Comparison of ENCODE assay signal across 8 cellular contexts in the genomic region with DNA sequence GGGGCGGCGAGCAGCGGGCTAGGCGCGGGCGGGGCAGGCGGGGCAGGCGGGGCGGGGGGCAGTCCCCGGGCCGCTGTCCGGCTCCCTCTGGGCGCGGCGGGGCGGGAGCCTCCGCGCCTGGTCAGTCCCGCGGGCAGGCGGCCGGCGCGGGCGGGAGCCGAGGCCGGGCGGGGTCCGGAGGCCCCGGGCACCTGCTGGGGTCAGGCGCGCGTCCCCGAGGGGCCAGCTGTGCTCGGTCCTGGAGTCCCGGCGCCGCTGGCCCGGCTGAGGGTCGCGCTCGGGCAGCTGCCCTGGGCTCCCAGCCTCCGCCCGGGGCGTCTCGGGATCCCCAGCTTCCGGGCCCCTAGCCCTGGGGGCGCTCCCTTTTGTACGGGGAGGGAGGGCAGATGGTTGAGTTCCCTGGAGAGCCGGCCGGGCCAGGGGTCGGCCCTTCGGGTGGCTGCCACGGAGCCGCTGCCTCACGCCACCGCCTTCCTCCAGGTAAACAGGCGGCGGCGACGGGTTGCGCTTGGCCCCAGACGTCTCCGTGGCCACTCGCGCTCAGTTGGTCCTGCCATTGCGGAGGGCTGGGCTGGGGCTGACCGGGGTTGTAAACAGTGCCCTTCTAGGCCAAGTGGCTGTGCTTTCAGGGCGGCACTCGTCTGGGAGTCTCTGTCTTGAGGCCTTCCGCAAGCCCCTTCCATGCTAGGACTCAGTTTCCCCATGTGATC. TPM values are rescaled to one million over a fixed set of nuclear protein-coding genes. Genes with fewer than 3 reads are reported as not detected.
DNase-seq lines count a peak whose midpoint lies in the region; ATAC-seq and TF ChIP-seq lines count a peak whose summit lies in the region.

No MANE protein-coding gene starts in this region.

- H3K9me3 ChIP-seq in psoas muscle = no peaks in the 10 kb centered on the region

- 0 to 1% (median 1%) methylated on average over 36 to 71 of the region's 71 CpGs for WGBS in psoas muscle, 3 donors

- peaks cover 3% of the 10 kb centered on the region for H3K27me3 Mint-ChIP-seq in activated T-helper 17 cell treated with anti-CD3 and anti-CD28 coated beads, Interleukin-2, amount 50 U/mL, for 72 hours

- H3K4me1 Mint-ChIP-seq in activated T-helper 17 cell treated with anti-CD3 and anti-CD28 coated beads, Interleukin-2, amount 50 U/mL, for 72 hours = peaks cover 14% of the 10 kb centered on the region

- H3K4me1 ChIP-seq in psoas muscle = peaks cover 52% of the 10 kb centered on the region

- no peaks in the 10 kb centered on the region for H3K27me3 ChIP-seq in psoas muscle (ENCODE audit: insufficient read depth in 3 of 3, low read length in 2 of 3)

- H3K9me3 Mint-ChIP-seq in activated T-helper 17 cell treated with anti-CD3 and anti-CD28 coated beads, Interleukin-2, amount 50 U/mL, for 72 hours = no peaks in the 10 kb centered on the region

- H3K36me3 Mint-ChIP-seq in activated T-helper 17 cell treated with anti-CD3 and anti-CD28 coated beads, Interleukin-2, amount 50 U/mL, for 72 hours (ENCODE audit: low read depth) = peaks cover 10% of the 10 kb centered on the region

- H3K36me3 ChIP-seq in psoas muscle (ENCODE audit: insufficient read depth in 1 of 2, low read depth in 1 of 2) = peaks cover 3 to 9% of the 10 kb centered on the region in 2 donors

- peak overlapping the region; percentile 72 for H3K4me3 ChIP-seq in Jurkat, Clone E6-1 (ENCODE audit: low read length)
- peak overlapping the region; percentile 97 for H3K4me3 ChIP-seq in psoas muscle

- TF ChIP-seq CTCF in psoas muscle (IDR thresholded peaks at IDR 0.05) = no peak

- intact Hi-C loops in Right ventricle myocardium superior (cut with DNase I) = no loop called here
- intact Hi-C loops in psoas muscle (cut with DNase I) = loop anchor here in 1 of 2 donors (5.0 kb wide), 1 partner anchor 51 kb away; a partner anchor contains a TSS

- ATAC-seq in GM21737 (IDR thresholded peaks at IDR 0.05; ENCODE audit: unreplicated experiment) = peak; percentile 30
- ATAC-seq in activated T-helper 17 cell treated with anti-CD3 and anti-CD28 coated beads, Interleukin-2, amount 50 U/mL, for 72 hours (replicated peaks) = peak; percentile 47
- ATAC-seq in Right ventricle myocardium superior (ENCODE audit: poor library complexity) = peak; percentile 44
- peak; percentile 57 to 77 (median 58) for ATAC-seq in psoas muscle

- H3K27ac Mint-ChIP-seq in activated T-helper 17 cell treated with anti-CD3 and anti-CD28 coated beads, Interleukin-2, amount 50 U/mL, for 72 hours = peak overlapping the region; percentile 77

- peak overlapping the region; percentile 98 for H3K27ac ChIP-seq in psoas muscle

- DNase-seq in ELF-1 (ENCODE audit: low read depth, low spot score) (peak; percentile 51), Right ventricle myocardium superior (peak; percentile 59), psoas muscle (peak; percentile 43 to 72), globus pallidus (ENCODE audit: low spot score) (no peak), pons (ENCODE audit: low spot score) (no peak)
- no peak for DNase-seq in Jurkat, Clone E6-1 (ENCODE audit: low read depth, low spot score)

- peak overlapping the region; percentile 81 for H3K4me3 Mint-ChIP-seq in activated T-helper 17 cell treated with anti-CD3 and anti-CD28 coated beads, Interleukin-2, amount 50 U/mL, for 72 hours

RNA-seq across cellular contexts. Expression of a gene that starts 0.5 kb away (rescaled TPM):
- 4.9 TPM for polyA plus RNA-seq in Jurkat, Clone E6-1 (2012; ENCODE audit: insufficient read depth, insufficient read length)
- total RNA-seq in activated T-helper 17 cell treated with anti-CD3 and anti-CD28 coated beads, Interleukin-2, amount 50 U/mL, for 72 hours = 1 to 10 TPM; 5.0 to 7.8 TPM
- total RNA-seq in Right ventricle myocardium superior (5.5 TPM), psoas muscle (1 to 10 TPM; 4.4 to 7.3 (median 5.5) TPM)
- 1 to 10 TPM; 2.0 to 5.0 (median 2.1) TPM for polyA plus RNA-seq in psoas muscle

RNA-seq across cellular contexts. Expression of a gene that starts 53.7 kb away (rescaled TPM):
- 17.9 TPM for polyA plus RNA-seq in Jurkat, Clone E6-1 (2012; ENCODE audit: insufficient read depth, insufficient read length)
- total RNA-seq in activated T-helper 17 cell treated with anti-CD3 and anti-CD28 coated beads, Interleukin-2, amount 50 U/mL, for 72 hours = 1 to 10 TPM; 2.3 to 3.4 TPM
- total RNA-seq in Right ventricle myocardium superior = 17.7 TPM
- 1 to 10 TPM; 5.3 to 7.7 (median 5.7) TPM for total RNA-seq in psoas muscle
- 1 to 10 TPM; 3.9 to 6.0 (median 4.1) TPM for polyA plus RNA-seq in psoas muscle

RNA-seq across cellular contexts. Expression of a gene that starts 56.1 kb away (rescaled TPM):
- 6.3 TPM for polyA plus RNA-seq in Jurkat, Clone E6-1 (2012; ENCODE audit: insufficient read depth, insufficient read length)
- 10 to 100 TPM; 27.4 to 31.3 TPM for total RNA-seq in activated T-helper 17 cell treated with anti-CD3 and anti-CD28 coated beads, Interleukin-2, amount 50 U/mL, for 72 hours
- total RNA-seq in Right ventricle myocardium superior = 36.8 TPM
- total RNA-seq in psoas muscle = 10 to 100 TPM; 26.5 to 98.3 (median 76.6) TPM
- polyA plus RNA-seq in psoas muscle = 10 to 100 TPM; 19.5 to 48.2 (median 30.5) TPM

Comparison
In these comparisons a context has a peak if more than half of its experiments do, and no peak if none do; other contexts are left out.
1. DNase-seq: peak in ELF-1 (single experiment), Right ventricle myocardium superior (single experiment) and psoas muscle (2 of 2); none in Jurkat, Clone E6-1 (single experiment), globus pallidus (single experiment) and pons (single experiment).
2. Peak in every context shown above with its lines, with median percentiles within 50 percentile points of each other: ATAC-seq.